Comparison of ENCODE assay signal across 1 cellular context in the genomic region with DNA sequence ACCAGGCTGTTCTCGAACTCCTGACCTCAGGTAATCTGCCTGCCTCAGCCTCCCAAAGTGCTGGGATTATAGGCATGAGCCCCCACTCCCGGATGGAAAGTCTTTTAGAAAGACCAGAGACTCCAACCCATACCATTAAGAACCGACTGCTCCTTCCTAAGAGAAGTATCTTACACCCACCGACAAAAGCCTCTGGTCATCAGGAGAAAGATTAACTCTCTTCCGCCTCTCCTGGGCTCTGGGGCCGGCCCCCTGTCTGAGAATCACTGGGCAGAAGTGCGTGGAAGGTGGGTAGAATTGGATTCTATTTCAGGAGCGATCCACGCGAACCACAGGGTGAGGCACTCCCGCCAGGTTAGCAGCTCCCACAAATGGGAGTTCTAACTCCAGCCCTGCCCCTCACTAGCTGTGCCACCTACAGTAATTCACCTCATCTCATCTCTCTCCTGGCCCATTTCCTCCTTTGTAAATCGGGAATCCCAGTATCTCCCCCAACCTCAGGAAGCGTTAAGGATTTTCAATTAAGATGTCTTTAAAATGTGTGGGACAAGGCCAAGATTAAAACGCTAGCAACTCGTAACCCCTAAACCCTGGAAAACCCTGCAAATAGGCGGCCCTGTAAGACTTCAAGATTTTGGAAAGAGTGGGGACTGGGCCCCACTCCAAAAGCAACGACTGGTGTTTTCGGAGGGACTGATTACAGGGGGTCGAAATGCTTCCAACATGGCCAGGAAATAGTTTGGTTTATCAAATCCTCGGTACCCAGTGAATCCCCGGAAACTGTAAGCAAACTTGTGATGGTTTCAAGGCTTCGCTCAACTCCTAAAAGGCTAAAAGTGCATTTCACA.
TF ChIP-seq lines count a peak whose summit lies in the region.

No MANE protein-coding gene starts in this region.

TF ChIP-seq in SK-N-SH treated with all-trans-retinoic acid at 6 μM for 48 hours, 23 proteins besides CTCF, POLR2A, EP300 and RAD21 (continued from another document):
- TF ChIP-seq, protein P1, sequence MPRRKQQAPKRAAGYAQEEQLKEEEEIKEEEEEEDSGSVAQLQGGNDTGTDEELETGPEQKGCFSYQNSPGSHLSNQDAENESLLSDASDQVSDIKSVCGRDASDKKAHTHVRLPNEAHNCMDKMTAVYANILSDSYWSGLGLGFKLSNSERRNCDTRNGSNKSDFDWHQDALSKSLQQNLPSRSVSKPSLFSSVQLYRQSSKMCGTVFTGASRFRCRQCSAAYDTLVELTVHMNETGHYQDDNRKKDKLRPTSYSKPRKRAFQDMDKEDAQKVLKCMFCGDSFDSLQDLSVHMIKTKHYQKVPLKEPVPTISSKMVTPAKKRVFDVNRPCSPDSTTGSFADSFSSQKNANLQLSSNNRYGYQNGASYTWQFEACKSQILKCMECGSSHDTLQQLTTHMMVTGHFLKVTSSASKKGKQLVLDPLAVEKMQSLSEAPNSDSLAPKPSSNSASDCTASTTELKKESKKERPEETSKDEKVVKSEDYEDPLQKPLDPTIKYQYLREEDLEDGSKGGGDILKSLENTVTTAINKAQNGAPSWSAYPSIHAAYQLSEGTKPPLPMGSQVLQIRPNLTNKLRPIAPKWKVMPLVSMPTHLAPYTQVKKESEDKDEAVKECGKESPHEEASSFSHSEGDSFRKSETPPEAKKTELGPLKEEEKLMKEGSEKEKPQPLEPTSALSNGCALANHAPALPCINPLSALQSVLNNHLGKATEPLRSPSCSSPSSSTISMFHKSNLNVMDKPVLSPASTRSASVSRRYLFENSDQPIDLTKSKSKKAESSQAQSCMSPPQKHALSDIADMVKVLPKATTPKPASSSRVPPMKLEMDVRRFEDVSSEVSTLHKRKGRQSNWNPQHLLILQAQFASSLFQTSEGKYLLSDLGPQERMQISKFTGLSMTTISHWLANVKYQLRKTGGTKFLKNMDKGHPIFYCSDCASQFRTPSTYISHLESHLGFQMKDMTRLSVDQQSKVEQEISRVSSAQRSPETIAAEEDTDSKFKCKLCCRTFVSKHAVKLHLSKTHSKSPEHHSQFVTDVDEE (CRISPR knock-in tag; IDR thresholded peaks at IDR 0.05) = no peak
- TF ChIP-seq OSR1 (CRISPR knock-in tag; IDR thresholded peaks at IDR 0.05) (no peak), PPARA (CRISPR knock-in tag; IDR thresholded peaks at IDR 0.05; ENCODE audit: borderline replicate concordance) (no peak)
- TF ChIP-seq, protein P2, sequence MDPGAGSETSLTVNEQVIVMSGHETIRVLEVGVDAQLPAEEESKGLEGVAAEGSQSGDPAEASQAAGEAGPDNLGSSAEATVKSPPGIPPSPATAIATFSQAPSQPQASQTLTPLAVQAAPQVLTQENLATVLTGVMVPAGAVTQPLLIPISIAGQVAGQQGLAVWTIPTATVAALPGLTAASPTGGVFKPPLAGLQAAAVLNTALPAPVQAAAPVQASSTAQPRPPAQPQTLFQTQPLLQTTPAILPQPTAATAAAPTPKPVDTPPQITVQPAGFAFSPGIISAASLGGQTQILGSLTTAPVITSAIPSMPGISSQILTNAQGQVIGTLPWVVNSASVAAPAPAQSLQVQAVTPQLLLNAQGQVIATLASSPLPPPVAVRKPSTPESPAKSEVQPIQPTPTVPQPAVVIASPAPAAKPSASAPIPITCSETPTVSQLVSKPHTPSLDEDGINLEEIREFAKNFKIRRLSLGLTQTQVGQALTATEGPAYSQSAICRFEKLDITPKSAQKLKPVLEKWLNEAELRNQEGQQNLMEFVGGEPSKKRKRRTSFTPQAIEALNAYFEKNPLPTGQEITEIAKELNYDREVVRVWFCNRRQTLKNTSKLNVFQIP (CRISPR knock-in tag; IDR thresholded peaks at IDR 0.05; ENCODE audit: borderline replicate concordance, low read depth) = no peak
